12 cellular contexts compared by ENCODE assay signal in the genomic region with DNA sequence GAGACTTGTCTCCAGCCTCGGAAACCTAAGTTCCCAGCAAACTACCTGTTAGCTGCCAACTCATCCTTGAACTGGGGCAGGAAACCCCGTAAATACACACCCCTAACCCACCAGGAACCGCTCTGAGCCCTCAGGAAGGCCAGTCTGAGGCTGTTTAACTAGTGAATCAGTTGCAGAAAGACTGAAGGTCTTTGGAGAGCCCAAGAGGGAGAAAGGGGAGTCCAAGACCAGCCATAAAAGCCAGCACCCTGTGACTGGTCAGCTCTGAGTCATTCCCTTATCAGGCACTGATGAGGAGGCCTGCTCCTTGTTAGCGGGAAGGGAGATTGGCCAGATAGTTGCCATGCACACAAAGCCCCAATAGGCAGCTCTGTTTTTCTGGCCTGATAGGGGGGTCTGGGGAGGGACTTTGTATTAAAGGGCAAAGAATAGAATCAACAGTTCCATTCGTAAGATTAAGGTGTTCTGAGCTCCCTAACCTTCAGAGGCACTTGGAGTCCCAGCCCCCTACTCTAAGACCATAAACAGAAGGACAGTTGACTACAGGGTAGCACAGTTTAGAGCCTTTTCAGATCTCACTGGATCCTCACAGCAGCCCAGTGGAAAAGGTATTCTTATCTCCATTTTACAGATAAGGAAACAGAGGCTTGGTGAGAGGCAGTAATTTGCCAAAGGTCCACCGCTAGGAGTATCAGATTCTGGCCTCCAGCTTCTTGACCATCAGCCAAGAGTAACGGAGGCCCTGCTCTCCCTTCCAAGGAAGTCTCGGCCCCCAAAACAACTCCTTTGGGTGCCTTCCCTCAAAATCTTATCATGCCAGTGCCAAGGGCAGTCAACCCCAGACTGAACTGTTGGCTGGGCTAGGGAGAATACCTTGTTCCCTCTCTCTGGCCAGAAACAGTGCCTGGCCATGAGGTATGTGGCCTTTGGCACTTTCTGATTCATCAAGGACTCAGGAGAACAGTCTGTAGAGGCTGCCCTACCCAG. TPM values are rescaled to one million over a fixed set of nuclear protein-coding genes. Genes with fewer than 3 reads are reported as not detected.
DNase-seq lines count a peak whose midpoint lies in the region; ATAC-seq and TF ChIP-seq lines count a peak whose summit lies in the region.
"Had no signal": no experiment of that assay in that cellular context is flagged by ENCODE, and none has a peak within 500 bp of the region (broad histone marks: within the 10 kb centered on the region; RNA-seq: fewer than 3 reads in every experiment).

No MANE protein-coding gene starts in this region.

- H3K4me1 ChIP-seq in colonic mucosa (no peaks in the 10 kb centered on the region), mucosa of stomach (ENCODE audit: control insufficient read depth, insufficient read depth, low read length) (peaks cover 35% of the 10 kb centered on the region)

- DNase-seq in AG09319 (ENCODE audit: extremely low read depth, low read depth) (peak; percentile 62), LHCN-M2 (ENCODE audit: low read depth) (peak; percentile 53), colonic mucosa (peak; percentile 65)
- DNase-seq: DND-41; NCI-H1417 treated with DMSO at 0.1 percent for 48 hours; stimulated activated naive CD4-positive, alpha-beta T cell treated with Interleukin-2 at 50 U/mL for 16 hours had no signal

- H3K9ac ChIP-seq in colonic mucosa (ENCODE audit: low read depth in 2 of 2, low read length in 2 of 2) (peak overlapping the region in 1 of 2 donors; percentile 92), mucosa of stomach (ENCODE audit: low read length) (peak overlapping the region; percentile 90)

- intact Hi-C loops in colonic mucosa (cut with DNase I) = no loop called here

- H3K4me3 ChIP-seq in colonic mucosa = no peak overlapping the region
- H3K4me3 ChIP-seq in mucosa of stomach (ENCODE audit: low read length) = no peak overlapping the region

- no peaks in the 10 kb centered on the region for H3K9me3 ChIP-seq in colonic mucosa
- no peaks in the 10 kb centered on the region for H3K9me3 ChIP-seq in mucosa of stomach (ENCODE audit: control insufficient read depth, low read length)

- H3K36me3 ChIP-seq in colonic mucosa = no peaks in the 10 kb centered on the region
- peaks cover 7% of the 10 kb centered on the region for H3K36me3 ChIP-seq in mucosa of stomach (ENCODE audit: control insufficient read depth, insufficient read depth, low read length)

- H3K27me3 ChIP-seq in colonic mucosa (peaks cover 15% of the 10 kb centered on the region), mucosa of stomach (ENCODE audit: control insufficient read depth, insufficient read depth, low read length) (peaks cover 26% of the 10 kb centered on the region)

- no peak for ATAC-seq in HG03469 (IDR thresholded peaks at IDR 0.05; ENCODE audit: unreplicated experiment)
- ATAC-seq in GM21825 (IDR thresholded peaks at IDR 0.05; ENCODE audit: unreplicated experiment) = no peak
- ATAC-seq in HG03565 (IDR thresholded peaks at IDR 0.05; ENCODE audit: unreplicated experiment) = no peak
- ATAC-seq in GM18498 (IDR thresholded peaks at IDR 0.05; ENCODE audit: unreplicated experiment) = no peak

- TF ChIP-seq CTCF in AG09319 (IDR thresholded peaks at IDR 0.05; ENCODE audit: low read depth, low read length) (no peak), colonic mucosa (IDR thresholded peaks at IDR 0.05) (no peak)

- H3K27ac ChIP-seq in colonic mucosa = peak overlapping the region; percentile 88

RNA-seq across cellular contexts. Expression of gene KRT19, which starts 2.2 kb away (rescaled TPM):
- not detected in 2 replicates for total RNA-seq in LHCN-M2 (2014; rRNA removed)
- polyA plus RNA-seq in LHCN-M2 (2012) = not detected
- 1,000 to 10,000 TPM; 2,159 to 2,203 TPM for total RNA-seq in colonic mucosa

RNA-seq across cellular contexts. Expression of gene KRT15, which starts 11.7 kb away (rescaled TPM):
- total RNA-seq in LHCN-M2 (2014; rRNA removed) (0.19 and 0.46 TPM in 2 replicates), colonic mucosa (10 to 100 TPM in 1 of 2 donors, 1 to 10 TPM in 1; 5.8 to 20.0 TPM)
- polyA plus RNA-seq in LHCN-M2 (2012) = 0.05 TPM
- total RNA-seq: neural crest cell had no signal

RNA-seq across cellular contexts. Expression of gene KRT13, which starts 24.9 kb away (rescaled TPM):
- total RNA-seq in LHCN-M2 (2014; rRNA removed) = not detected in 2 replicates
- polyA plus RNA-seq in LHCN-M2 (2012) = not detected
- total RNA-seq in colonic mucosa = under 1 TPM in 1 of 2 donors, not detected in 1; 0.25 TPM
- total RNA-seq: neural crest cell had no signal

RNA-seq across cellular contexts. Expression of gene KRT36, which starts 40.6 kb away (rescaled TPM):
- total RNA-seq in LHCN-M2 (2014; rRNA removed) = not detected in 2 replicates
- not detected for polyA plus RNA-seq in LHCN-M2 (2012)
- not detected for total RNA-seq in colonic mucosa
- total RNA-seq: neural crest cell had no signal

RNA-seq across cellular contexts. Expression of gene KRT9, which starts 41.5 kb away (rescaled TPM):
- total RNA-seq in LHCN-M2 (2014; rRNA removed) (not detected in 2 replicates), colonic mucosa (not detected)
- not detected for polyA plus RNA-seq in LHCN-M2 (2012)
- total RNA-seq: neural crest cell had no signal

Comparison
In these comparisons a context has a peak if more than half of its experiments do, and no peak if none do; other contexts are left out.
1. RNA of gene KRT19, which starts 2.2 kb away (total RNA-seq): 2,159 to 2,203 TPM in colonic mucosa; not detected in LHCN-M2; every median in the first group is over 1,000 times any median in the second.
2. Peak in every context shown above with its lines, with median percentiles within 50 percentile points of each other: DNase-seq.